In the genomic region with DNA sequence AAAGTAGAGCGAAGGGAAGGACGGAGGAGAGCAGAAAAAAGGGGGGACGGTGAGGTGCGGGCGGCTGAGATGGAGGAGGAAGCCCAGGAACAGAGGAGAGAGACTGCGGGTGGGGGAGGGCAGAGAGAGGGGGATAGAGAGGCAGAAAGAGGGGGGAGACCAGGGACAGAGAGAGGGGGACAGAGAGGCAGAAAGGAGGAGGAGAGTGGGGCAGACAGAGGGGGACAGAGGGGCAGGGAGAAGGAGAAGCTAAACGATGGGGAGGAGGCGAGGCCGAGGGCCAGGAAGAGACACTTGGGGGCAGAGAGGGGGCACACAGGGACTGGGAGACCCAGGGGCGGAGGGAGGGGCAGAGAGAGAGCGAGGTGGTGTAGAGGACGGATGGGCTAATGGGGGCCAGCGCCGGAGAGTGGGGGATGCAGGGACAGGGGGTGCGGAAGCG, we compare ENCODE assay signal across 13 cellular contexts. TPM values are rescaled to one million over a fixed set of nuclear protein-coding genes. Genes with fewer than 3 reads are reported as not detected.
DNase-seq lines count a peak whose midpoint lies in the region; ATAC-seq and TF ChIP-seq lines count a peak whose summit lies in the region.
"Had no signal": no experiment of that assay in that cellular context is flagged by ENCODE, and none has a peak within 500 bp of the region (broad histone marks: within the 10 kb centered on the region; RNA-seq: fewer than 3 reads in every experiment).

No MANE protein-coding gene starts in this region.

- peaks cover 3% of the 10 kb centered on the region for H3K36me3 Mint-ChIP-seq in activated CD4-positive, alpha-beta T cell treated with anti-CD3 and anti-CD28 coated beads, Interleukin-2, amount 10 ng/mL, durations not matched to agents 24 days and 14 days (ENCODE audit: low read depth)
- H3K36me3 Mint-ChIP-seq in activated CD4-positive, alpha-beta T cell treated with anti-CD3 and anti-CD28 coated beads for 36 hours (ENCODE audit: low read depth), result no peaks in the 10 kb centered on the region

- no peaks in the 10 kb centered on the region for H3K9me3 Mint-ChIP-seq in activated CD4-positive, alpha-beta T cell treated with anti-CD3 and anti-CD28 coated beads, Interleukin-2, amount 10 ng/mL, durations not matched to agents 24 days and 14 days
- H3K9me3 Mint-ChIP-seq in activated CD4-positive, alpha-beta T cell treated with anti-CD3 and anti-CD28 coated beads for 36 hours (ENCODE audit: low read depth), result no peaks in the 10 kb centered on the region

- peak overlapping the region in 1 of 5 donors; percentile 42 for H3K27ac ChIP-seq in stomach
- no peak overlapping the region for H3K27ac ChIP-seq in effector memory CD4-positive, alpha-beta T cell (ENCODE audit: insufficient read depth, low read length, poor library complexity, severe bottlenecking)
- H3K27ac ChIP-seq: C4-2B had no signal

- H3K9me3 ChIP-seq in stomach, result no peaks in the 10 kb centered on the region
- no peaks in the 10 kb centered on the region for H3K9me3 ChIP-seq in effector memory CD4-positive, alpha-beta T cell (ENCODE audit: control insufficient read depth, low read length)

- intact Hi-C loops in activated CD4-positive, alpha-beta T cell treated with anti-CD3 and anti-CD28 coated beads, Interleukin-2, amount 10 ng/mL, durations not matched to agents 24 days and 14 days (cut with micrococcal nuclease), result no loop called here
- intact Hi-C loops in activated CD4-positive, alpha-beta T cell treated with anti-CD3 and anti-CD28 coated beads for 36 hours (cut with DNase I, micrococcal nuclease), result no loop called here
- intact Hi-C loops in stomach (cut with DNase I; ENCODE audit: low total_unique reads), result no loop called here

- peak overlapping the region; percentile 45 for H3K4me3 Mint-ChIP-seq in activated CD4-positive, alpha-beta T cell treated with anti-CD3 and anti-CD28 coated beads, Interleukin-2, amount 10 ng/mL, durations not matched to agents 24 days and 14 days
- H3K4me3 Mint-ChIP-seq in activated CD4-positive, alpha-beta T cell treated with anti-CD3 and anti-CD28 coated beads for 36 hours, result no peak overlapping the region

- peaks cover 28 to 99% (median 82%) of the 10 kb centered on the region in 3 donors for H3K27me3 ChIP-seq in stomach
- peaks cover 48% of the 10 kb centered on the region for H3K27me3 ChIP-seq in effector memory CD4-positive, alpha-beta T cell (replicated peaks; ENCODE audit: control insufficient read depth, insufficient read depth, low read length, poor library complexity, severe bottlenecking)

- peaks cover 0 to 8% (median 3%) of the 10 kb centered on the region in 4 donors for H3K36me3 ChIP-seq in stomach
- no peaks in the 10 kb centered on the region for H3K36me3 ChIP-seq in effector memory CD4-positive, alpha-beta T cell (ENCODE audit: control insufficient read depth, insufficient read depth, low read length)

- WGBS in stomach, 5 donors, result 0 to 3% (median 2%) methylated on average over 12 to 16 of the region's 16 CpGs

- H3K27ac Mint-ChIP-seq in activated CD4-positive, alpha-beta T cell treated with anti-CD3 and anti-CD28 coated beads, Interleukin-2, amount 10 ng/mL, durations not matched to agents 24 days and 14 days, result no peak overlapping the region
- H3K27ac Mint-ChIP-seq in activated CD4-positive, alpha-beta T cell treated with anti-CD3 and anti-CD28 coated beads for 36 hours, result no peak overlapping the region

- in situ Hi-C loops in astrocyte of the cerebellum (cut with HindIII; ENCODE audit: low sequenced_read_pairs), result no loop called here

- CTCF ChIA-PET in activated CD4-positive, alpha-beta T cell treated with anti-CD3 and anti-CD28 coated beads for 36 hours (lab: Charles Lee), result interaction anchor here (0.6 to 1.1 kb wide), 2 partner anchors 10 to 196 kb away, joined by 3 to 4 read pairs; no protein-coding TSS in a partner anchor

- DNase-seq in activated CD4-positive, alpha-beta T cell treated with anti-CD3 and anti-CD28 coated beads, Interleukin-2, amount 10 ng/mL, durations not matched to agents 24 days and 14 days, result no peak
- DNase-seq in activated CD4-positive, alpha-beta T cell treated with anti-CD3 and anti-CD28 coated beads for 36 hours, result no peak
- DNase-seq in astrocyte of the cerebellum (ENCODE audit: low read depth), result no peak
- DNase-seq in left kidney (ENCODE audit: low read depth, low spot score), result peak; percentile 53
- no peak for DNase-seq in stomach
- DNase-seq in SK-N-DZ (ENCODE audit: low spot score), result no peak
- DNase-seq in effector memory CD4-positive, alpha-beta T cell, result no peak
- DNase-seq: activated CD4-positive, alpha-beta T cell treated with anti-CD3 and anti-CD28 coated beads, Interleukin-2, amount 50 U/mL, for 4 hours; foreskin melanocyte; NCI-H2171; stimulated activated CD4-positive, alpha-beta T cell treated with anti-CD3 and anti-CD28 coated beads, Interleukin-4, amount 100 ng/mL, for 4 hours had no signal

- H3K4me1 Mint-ChIP-seq in activated CD4-positive, alpha-beta T cell treated with anti-CD3 and anti-CD28 coated beads, Interleukin-2, amount 10 ng/mL, durations not matched to agents 24 days and 14 days, result peaks cover 38% of the 10 kb centered on the region
- peaks cover 35% of the 10 kb centered on the region for H3K4me1 Mint-ChIP-seq in activated CD4-positive, alpha-beta T cell treated with anti-CD3 and anti-CD28 coated beads for 36 hours

- TF ChIP-seq EP300 in stomach (IDR thresholded peaks at IDR 0.05), result no peak

- no peak for TF ChIP-seq POLR2A in stomach (IDR thresholded peaks at IDR 0.05)

- peaks cover 7 to 40% (median 24%) of the 10 kb centered on the region in 4 donors for H3K4me1 ChIP-seq in stomach
- peaks cover 23% of the 10 kb centered on the region for H3K4me1 ChIP-seq in effector memory CD4-positive, alpha-beta T cell (ENCODE audit: control insufficient read depth, insufficient read depth, low read length, poor library complexity, severe bottlenecking)

- TF ChIP-seq CTCF in astrocyte of the cerebellum (IDR thresholded peaks at IDR 0.05; ENCODE audit: low read depth, low read length, missing control alignments), result no peak
- TF ChIP-seq CTCF in stomach (IDR thresholded peaks at IDR 0.05), result no peak

- peaks cover 73% of the 10 kb centered on the region for H3K27me3 Mint-ChIP-seq in activated CD4-positive, alpha-beta T cell treated with anti-CD3 and anti-CD28 coated beads, Interleukin-2, amount 10 ng/mL, durations not matched to agents 24 days and 14 days
- H3K27me3 Mint-ChIP-seq in activated CD4-positive, alpha-beta T cell treated with anti-CD3 and anti-CD28 coated beads for 36 hours, result peaks cover 74% of the 10 kb centered on the region

- peak overlapping the region; percentile 37 for H3K4me3 ChIP-seq in astrocyte of the cerebellum (ENCODE audit: low read depth, low read length)
- peak overlapping the region; percentile 46 to 52 (median 48) for H3K4me3 ChIP-seq in stomach
- H3K4me3 ChIP-seq in effector memory CD4-positive, alpha-beta T cell (ENCODE audit: insufficient read depth, low read depth, low read length, poor library complexity, severe bottlenecking), result no peak overlapping the region

- POLR2A ChIA-PET in activated CD4-positive, alpha-beta T cell treated with anti-CD3 and anti-CD28 coated beads for 36 hours (lab: Charles Lee), result no interaction called here

- ATAC-seq in activated CD4-positive, alpha-beta T cell treated with anti-CD3 and anti-CD28 coated beads for 36 hours, result no peak
- ATAC-seq in GM18870 (IDR thresholded peaks at IDR 0.05; ENCODE audit: unreplicated experiment), result no peak

RNA-seq across cellular contexts. Expression of a gene that starts 0.7 kb away (rescaled TPM):
- total RNA-seq in activated CD4-positive, alpha-beta T cell treated with anti-CD3 and anti-CD28 coated beads, Interleukin-2, amount 10 ng/mL, durations not matched to agents 24 days and 14 days, result not detected in 2 replicates
- total RNA-seq in activated CD4-positive, alpha-beta T cell treated with anti-CD3 and anti-CD28 coated beads for 36 hours, result under 1 TPM in 1 of 2 experiments, not detected in 1; 0.28 TPM
- 10 to 100 TPM in 3 of 5 donors, 1 to 10 TPM in 2; 3.1 to 18.2 (median 10.5) TPM for total RNA-seq in stomach
- polyA plus RNA-seq in stomach, result 10 to 100 TPM; 11.9 to 16.7 (median 15.3) TPM
- 61.0 and 64.2 TPM in 2 replicates for polyA plus RNA-seq in SK-N-DZ (2014; cell fraction: cytosol; rRNA removed)
- 48.3 and 60.9 TPM in 2 replicates for polyA plus RNA-seq in SK-N-DZ (2014; cell fraction: nucleus; rRNA removed)

RNA-seq across cellular contexts. Expression of a gene that starts 53.1 kb away (rescaled TPM):
- total RNA-seq in activated CD4-positive, alpha-beta T cell treated with anti-CD3 and anti-CD28 coated beads, Interleukin-2, amount 10 ng/mL, durations not matched to agents 24 days and 14 days, result 0.05 TPM in 1 of 2 replicates, not detected in the other
- total RNA-seq in activated CD4-positive, alpha-beta T cell treated with anti-CD3 and anti-CD28 coated beads for 36 hours, result under 1 TPM; 0.11 to 0.23 TPM
- total RNA-seq in stomach, result 10 to 100 TPM in 1 of 5 donors, 1 to 10 TPM in 3, under 1 TPM in 1; 0.73 to 17.9 (median 6.4) TPM
- polyA plus RNA-seq in stomach, result under 1 TPM; 0.12 to 0.60 (median 0.46) TPM
- 0.07 and 0.32 TPM in 2 replicates for polyA plus RNA-seq in SK-N-DZ (2014; cell fraction: cytosol; rRNA removed)
- polyA plus RNA-seq in SK-N-DZ (2014; cell fraction: nucleus; rRNA removed), result 0.66 TPM in 1 of 2 replicates, not detected in the other
